36 cellular contexts compared by ENCODE assay signal in genomic region chr20:32261644-32262043, GRCh38. TPM values are rescaled to one million over a fixed set of nuclear protein-coding genes. Genes with fewer than 3 reads are reported as not detected.
A peak's percentile ranks its signal among the peaks of the same experiment; 100 is the strongest.
DNase-seq lines count a peak whose midpoint lies in the region; ATAC-seq, FAIRE-seq and TF ChIP-seq lines count a peak whose summit lies in the region.
"Had no signal": no experiment of that assay in that cellular context is flagged by ENCODE, and none has a peak within 500 bp of the region (broad histone marks: within the 10 kb centered on the region; RNA-seq: fewer than 3 reads in every experiment).

No MANE protein-coding gene starts in this region.

- H3K27me3 ChIP-seq in HepG2 (ENCODE audit: control insufficient read depth in 1 of 2, insufficient read depth in 2 of 2, low read length in 2 of 2) (no peaks in the 10 kb centered on the region), right lobe of liver (no peaks in the 10 kb centered on the region), GM23338 (ENCODE audit: insufficient read depth) (no peaks in the 10 kb centered on the region)
- H3K27me3 ChIP-seq: BE2C; BLaER1; BLaER1 treated with 17β-estradiol and CSF1 and Interleukin-3, amounts not matched to agents 10 nM and 100 nM had no signal

- H3K9me3 Mint-ChIP-seq in activated naive CD4-positive, alpha-beta T cell treated with anti-CD3 and anti-CD28 coated beads, Interleukin-2, amount 50 U/mL, for 24 hours = no peaks in the 10 kb centered on the region
- H3K9me3 Mint-ChIP-seq in GM23338 (no peaks in the 10 kb centered on the region), neural crest cell (no peaks in the 10 kb centered on the region)
- H3K9me3 Mint-ChIP-seq: CD14-positive monocyte; CD4-positive, alpha-beta memory T cell; CD4-positive, alpha-beta T cell; CD8-positive, alpha-beta memory T cell; CD8-positive, alpha-beta T cell had no signal

- no peak for DNase-seq in activated naive CD4-positive, alpha-beta T cell treated with Interleukin-2 at 50 U/mL for 16 hours
- DNase-seq in HepG2 (ENCODE audit: low spot score) = no peak
- DNase-seq in right lobe of liver = no peak
- no peak for DNase-seq in GM23338 (ENCODE audit: low spot score)
- no peak for DNase-seq in neural crest cell (ENCODE audit: low read depth, low spot score)
- DNase-seq: 8988T; ACHN; AML-193; BE2C; C1 segment of cervical spinal cord; Caco-2; Calu3; CD4-positive, alpha-beta memory T cell; CD4-positive, alpha-beta T cell; CD4-positive, CD25-positive, alpha-beta regulatory T cell; CD8-positive, alpha-beta memory T cell; CD8-positive, alpha-beta T cell; COR-L47; DMS 273 treated with DMSO at 0.1 percent for 48 hours; DMS153; DMS79; DMS79 treated with DMSO at 0.1 percent for 48 hours; DND-41; EL had no signal

- CTCF ChIA-PET in HepG2 (lab: Yijun Ruan, JAX; ENCODE audit: low intra/inter-chr PET ratio, low total read pairs) = no interaction called here

- H3K4me3 ChIP-seq in HepG2 (replicated peaks in 1 of 3; ENCODE audit: insufficient read depth in 1 of 3, low read depth in 2 of 3, low read length in 3 of 3) = no peak overlapping the region
- H3K4me3 ChIP-seq in right lobe of liver = no peak overlapping the region
- H3K4me3 ChIP-seq in GM23338 = no peak overlapping the region
- H3K4me3 ChIP-seq: A549; BLaER1; BLaER1 treated with 17β-estradiol and CSF1 and Interleukin-3, amounts not matched to agents 10 nM and 100 nM had no signal

- no peak for TF ChIP-seq RAD21 in HepG2 (CRISPR knock-in tag; IDR thresholded peaks at IDR 0.05)

- H3K9me2 ChIP-seq in GM23338 (ENCODE audit: insufficient read depth) = no peaks in the 10 kb centered on the region

- no peaks in the 10 kb centered on the region for H3K36me3 Mint-ChIP-seq in activated naive CD4-positive, alpha-beta T cell treated with anti-CD3 and anti-CD28 coated beads, Interleukin-2, amount 50 U/mL, for 24 hours
- H3K36me3 Mint-ChIP-seq in GM23338 (ENCODE audit: low read depth) = no peaks in the 10 kb centered on the region
- no peaks in the 10 kb centered on the region for H3K36me3 Mint-ChIP-seq in neural crest cell (ENCODE audit: low read depth)
- H3K36me3 Mint-ChIP-seq: CD14-positive monocyte; CD4-positive, alpha-beta memory T cell; CD4-positive, CD25-positive, alpha-beta regulatory T cell; CD8-positive, alpha-beta memory T cell; CD8-positive, alpha-beta T cell had no signal

- no peak overlapping the region for H3K4me3 Mint-ChIP-seq in activated naive CD4-positive, alpha-beta T cell treated with anti-CD3 and anti-CD28 coated beads, Interleukin-2, amount 50 U/mL, for 24 hours
- H3K4me3 Mint-ChIP-seq in GM23338 (no peak overlapping the region), neural crest cell (no peak overlapping the region)
- H3K4me3 Mint-ChIP-seq: B cell; CD14-positive monocyte; CD4-positive, alpha-beta memory T cell; CD4-positive, alpha-beta T cell; CD4-positive, CD25-positive, alpha-beta regulatory T cell; CD8-positive, alpha-beta memory T cell; CD8-positive, alpha-beta T cell had no signal

- ATAC-seq in HepG2 (no peak), right lobe of liver (no peak), GM23338 (no peak), HG02571 (IDR thresholded peaks at IDR 0.05; ENCODE audit: unreplicated experiment) (no peak), HG03342 (IDR thresholded peaks at IDR 0.05; ENCODE audit: unreplicated experiment) (no peak)
- ATAC-seq: A549; CD8-positive, alpha-beta T cell had no signal

- intact Hi-C loops in HepG2 (cut with micrococcal nuclease; ENCODE audit: unreplicated experiment) (no loop called here), right lobe of liver (cut with DNase I) (no loop called here)

- WGBS in HepG2 (ENCODE audit: low lambda C conversion rate) = 31% methylated on average over 2 of the region's 2 CpGs
- 100% methylated on average over 1 of the region's 2 CpGs for WGBS in right lobe of liver (ENCODE audit: insufficient coverage, low coverage, low lambda C conversion rate, missing lambda C conversion rate)

- H3K9me3 ChIP-seq in HepG2 (ENCODE audit: low read length) (no peaks in the 10 kb centered on the region), right lobe of liver (no peaks in the 10 kb centered on the region)
- H3K9me3 ChIP-seq: A549; BE2C; BLaER1; BLaER1 treated with 17β-estradiol and CSF1 and Interleukin-3, amounts not matched to agents 10 nM and 100 nM; Caco-2 had no signal

- BruUV-seq in HepG2 (replicated peaks; lab: Mats Ljungman, UMichigan) = no TSS peak

- H3F3A ChIP-seq in GM23338 (replicated peaks; ENCODE audit: low read depth) = 0 out of 2 replicates have a peak, but pooled peaks cover 2% of the 10 kb centered on the region

- H3K9ac ChIP-seq in HepG2 (ENCODE audit: insufficient read depth, low read depth, low read length) = no peak overlapping the region
- H3K9ac ChIP-seq: BLaER1; BLaER1 treated with 17β-estradiol and CSF1 and Interleukin-3, amounts not matched to agents 10 nM and 100 nM had no signal

- in situ Hi-C loops in HepG2 (cut with HindIII; ENCODE audit: extremely low pct_ligation_motif_present, low pct_unique_long_range_greater_than_20kb) = no loop called here

- POLR2A ChIA-PET in HepG2 (lab: Yijun Ruan, JAX) = no interaction called here

- TF ChIP-seq POLR2A in HepG2 (IDR thresholded peaks at IDR 0.05; ENCODE audit: insufficient read depth in 1 of 2, low read depth in 2 of 2, low read length in 2 of 2) = no peak
- TF ChIP-seq POLR2A in right lobe of liver (IDR thresholded peaks at IDR 0.05) = no peak

- H3K4me1 Mint-ChIP-seq in activated naive CD4-positive, alpha-beta T cell treated with anti-CD3 and anti-CD28 coated beads, Interleukin-2, amount 50 U/mL, for 24 hours = peaks cover 7% of the 10 kb centered on the region
- no peaks in the 10 kb centered on the region for H3K4me1 Mint-ChIP-seq in GM23338
- H3K4me1 Mint-ChIP-seq in neural crest cell = no peaks in the 10 kb centered on the region
- H3K4me1 Mint-ChIP-seq: CD8-positive, alpha-beta memory T cell had no signal

- TF ChIP-seq CTCF in HepG2 (CRISPR knock-in tag; IDR thresholded peaks at IDR 0.05) (no peak), right lobe of liver (IDR thresholded peaks at IDR 0.05) (no peak), GM23338 (conservative IDR thresholded peaks at IDR 0.05; ENCODE audit: low read depth in 2 of 2) (no peak), neural crest cell (conservative IDR thresholded peaks at IDR 0.05) (no peak)

- no peak overlapping the region for H3K4me2 ChIP-seq in HepG2 (ENCODE audit: low read depth, low read length)
- H3K4me2 ChIP-seq in GM23338 = no peak overlapping the region
- H3K4me2 ChIP-seq: A549; BLaER1; BLaER1 treated with 17β-estradiol and CSF1 and Interleukin-3, amounts not matched to agents 10 nM and 100 nM had no signal

- H3K4me1 ChIP-seq in HepG2 (ENCODE audit: insufficient read depth, low read length) = peaks cover 53% of the 10 kb centered on the region
- H3K4me1 ChIP-seq in right lobe of liver = peaks cover 0 to 2% (median 0%) of the 10 kb centered on the region in 4 donors
- H3K4me1 ChIP-seq in GM23338 (ENCODE audit: insufficient read depth) = no peaks in the 10 kb centered on the region

- H3K79me2 ChIP-seq in HepG2 (ENCODE audit: insufficient read depth, low read length) = no peaks in the 10 kb centered on the region
- no peaks in the 10 kb centered on the region; the same call in 1 of the 2 replicates for H3K79me2 ChIP-seq in GM23338 (replicated peaks; ENCODE audit: insufficient read depth)

- H3K36me3 ChIP-seq in HepG2 (replicated peaks in 1 of 2; ENCODE audit: control insufficient read depth in 1 of 2, insufficient read depth in 2 of 2, low read length in 2 of 2) = no peaks in the 10 kb centered on the region
- no peaks in the 10 kb centered on the region for H3K36me3 ChIP-seq in right lobe of liver
- H3K36me3 ChIP-seq in GM23338 (ENCODE audit: insufficient read depth) = no peaks in the 10 kb centered on the region
- H3K36me3 ChIP-seq: BE2C; BLaER1; BLaER1 treated with 17β-estradiol and CSF1 and Interleukin-3, amounts not matched to agents 10 nM and 100 nM had no signal

- no peak overlapping the region for H2AFZ ChIP-seq in HepG2 (ENCODE audit: low read length)
- H2AFZ ChIP-seq in GM23338 = 0 out of 2 replicates have a peak overlapping the region, but pooled peaks have one; percentile 56

- H3K27ac ChIP-seq in HepG2 (ENCODE audit: extremely low read length, insufficient read depth, low read length) (no peak overlapping the region), right lobe of liver (no peak overlapping the region), GM23338 (ENCODE audit: low read depth) (no peak overlapping the region)
- H3K27ac ChIP-seq: 22Rv1; A549; BLaER1; BLaER1 treated with 17β-estradiol and CSF1 and Interleukin-3, amounts not matched to agents 10 nM and 100 nM; C4-2B had no signal

- H4K20me1 ChIP-seq in HepG2 (ENCODE audit: insufficient read depth, low read length) (no peaks in the 10 kb centered on the region), GM23338 (replicated peaks; ENCODE audit: insufficient read depth) (peaks cover 5% of the 10 kb centered on the region; the same call in 1 of the 2 replicates)
- H4K20me1 ChIP-seq: BLaER1; BLaER1 treated with 17β-estradiol and CSF1 and Interleukin-3, amounts not matched to agents 10 nM and 100 nM had no signal

- TF ChIP-seq EP300 in HepG2 (IDR thresholded peaks at IDR 0.05; ENCODE audit: low read depth in 2 of 2, low read length in 2 of 2) = no peak
- TF ChIP-seq EP300 in HepG2 (CRISPR knock-in tag; IDR thresholded peaks at IDR 0.05; ENCODE audit: borderline replicate concordance) = no peak

- peak overlapping the region; percentile 27 for H3K27ac Mint-ChIP-seq in activated naive CD4-positive, alpha-beta T cell treated with anti-CD3 and anti-CD28 coated beads, Interleukin-2, amount 50 U/mL, for 24 hours
- no peak overlapping the region for H3K27ac Mint-ChIP-seq in GM23338
- peak overlapping the region; percentile 46 for H3K27ac Mint-ChIP-seq in neural crest cell (ENCODE audit: unreplicated experiment)
- H3K27ac Mint-ChIP-seq: B cell; CD14-positive monocyte; CD4-positive, alpha-beta memory T cell; CD4-positive, alpha-beta T cell; CD4-positive, CD25-positive, alpha-beta regulatory T cell; CD8-positive, alpha-beta T cell had no signal

- no peaks in the 10 kb centered on the region for H3K27me3 Mint-ChIP-seq in activated naive CD4-positive, alpha-beta T cell treated with anti-CD3 and anti-CD28 coated beads, Interleukin-2, amount 50 U/mL, for 24 hours
- H3K27me3 Mint-ChIP-seq in GM23338 (ENCODE audit: insufficient read depth, low read depth, poor library complexity) (peaks cover 4% of the 10 kb centered on the region), neural crest cell (ENCODE audit: low read depth) (peaks cover 8% of the 10 kb centered on the region)
- H3K27me3 Mint-ChIP-seq: B cell; CD4-positive, alpha-beta memory T cell; CD4-positive, alpha-beta T cell; CD4-positive, CD25-positive, alpha-beta regulatory T cell; CD8-positive, alpha-beta memory T cell had no signal

- FAIRE-seq in HepG2 (lab: Jason Lieb, UNC) = no peak
- FAIRE-seq: A204.1, A549, D721Med had no signal

RNA-seq across cellular contexts. Expression of gene KIF3B, which starts 15.8 kb away (rescaled TPM):
- total RNA-seq in HepG2 (2016; rRNA removed; fragmentation: Illumina TruSeq; extraction: Trizol) (28.8 and 36.4 TPM in 2 replicates), right lobe of liver (10 to 100 TPM; 16.4 to 23.6 (median 20.7) TPM), neural crest cell (44.0 and 45.5 TPM in 2 replicates)
- total RNA-seq in HepG2 (2016; cell fraction: cytosol; rRNA removed; fragmentation: Illumina TruSeq; extraction: Trizol; ENCODE audit: low read depth) = 3.9 and 4.3 TPM in 2 replicates
- 28.4 and 33.3 TPM in 2 replicates for total RNA-seq in HepG2 (2016; cell fraction: insoluble cytoplasmic fraction; rRNA removed; fragmentation: Illumina TruSeq; extraction: Trizol)
- 16.8 and 18.5 TPM in 2 replicates for total RNA-seq in HepG2 (2016; cell fraction: membrane; rRNA removed; fragmentation: Illumina TruSeq; extraction: Trizol)
- total RNA-seq in HepG2 (2016; cell fraction: nucleus; rRNA removed; fragmentation: Illumina TruSeq; extraction: Trizol) = 18.0 and 21.3 TPM in 2 replicates
- polyA plus RNA-seq in HepG2 (2011; rRNA removed) (20.2 and 23.6 TPM in 2 replicates), GM23338 (2016; fragmentation: Nextera tagmentation; extraction: Ambion mirVana) (6.1 TPM in 2 replicates)
- 18.0 and 24.2 TPM in 2 replicates for polyA plus RNA-seq in HepG2 (2011; cell fraction: cytosol; rRNA removed)
- 7.7 and 10.1 TPM in 2 replicates for polyA plus RNA-seq in HepG2 (2011; cell fraction: nucleus; rRNA removed)
- 17.4 and 18.3 TPM in 2 replicates for polyA plus RNA-seq in HepG2 (2012)
- polyA plus RNA-seq in HepG2 (2016; cell fraction: cytosol; fragmentation: Illumina TruSeq; extraction: Trizol; ENCODE audit: low read depth) = 1.1 and 1.5 TPM in 2 replicates
- polyA plus RNA-seq in HepG2 (2016; cell fraction: insoluble cytoplasmic fraction; fragmentation: Illumina TruSeq; extraction: Trizol; ENCODE audit: low read depth) = 28.7 and 29.5 TPM in 2 replicates
- polyA plus RNA-seq in HepG2 (2016; cell fraction: membrane; fragmentation: Illumina TruSeq; extraction: Trizol; ENCODE audit: low read depth) = 7.8 and 8.4 TPM in 2 replicates
- 21.9 and 25.1 TPM in 2 replicates for polyA plus RNA-seq in HepG2 (2016; cell fraction: nucleus; fragmentation: Illumina TruSeq; extraction: Trizol; ENCODE audit: insufficient read depth, low read depth)
- polyA minus RNA-seq in HepG2 (2011; rRNA and poly(A)+ RNA removed; ENCODE audit: low replicate concordance) = 27.4 and 31.9 TPM in 2 replicates
- 17.6 and 21.7 TPM in 2 replicates for polyA minus RNA-seq in HepG2 (2011; cell fraction: cytosol; rRNA and poly(A)+ RNA removed)
- polyA minus RNA-seq in HepG2 (2011; cell fraction: nucleus; rRNA and poly(A)+ RNA removed) = 11.7 and 17.7 TPM in 2 replicates
- 22.8 and 23.6 TPM in 2 replicates for total RNA-seq in GM23338 (2014; rRNA removed; shearing (Covaris generic))

RNA-seq across cellular contexts. Expression of gene POFUT1, which starts 54.0 kb away (rescaled TPM):
- total RNA-seq in HepG2 (2016; rRNA removed; fragmentation: Illumina TruSeq; extraction: Trizol) = 30.2 and 58.3 TPM in 2 replicates
- 4.8 and 5.3 TPM in 2 replicates for total RNA-seq in HepG2 (2016; cell fraction: cytosol; rRNA removed; fragmentation: Illumina TruSeq; extraction: Trizol; ENCODE audit: low read depth)
- 27.5 and 55.8 TPM in 2 replicates for total RNA-seq in HepG2 (2016; cell fraction: insoluble cytoplasmic fraction; rRNA removed; fragmentation: Illumina TruSeq; extraction: Trizol)
- 17.7 and 18.8 TPM in 2 replicates for total RNA-seq in HepG2 (2016; cell fraction: membrane; rRNA removed; fragmentation: Illumina TruSeq; extraction: Trizol)
- 47.8 and 56.4 TPM in 2 replicates for total RNA-seq in HepG2 (2016; cell fraction: nucleus; rRNA removed; fragmentation: Illumina TruSeq; extraction: Trizol)
- 35.5 and 41.6 TPM in 2 replicates for polyA plus RNA-seq in HepG2 (2011; rRNA removed)
- polyA plus RNA-seq in HepG2 (2011; cell fraction: cytosol; rRNA removed) = 39.5 and 45.0 TPM in 2 replicates
- 25.7 and 30.2 TPM in 2 replicates for polyA plus RNA-seq in HepG2 (2011; cell fraction: nucleus; rRNA removed)
- polyA plus RNA-seq in HepG2 (2012) = 37.6 and 40.5 TPM in 2 replicates
- polyA plus RNA-seq in HepG2 (2016; cell fraction: cytosol; fragmentation: Illumina TruSeq; extraction: Trizol; ENCODE audit: low read depth) = 3.9 and 4.5 TPM in 2 replicates
- polyA plus RNA-seq in HepG2 (2016; cell fraction: insoluble cytoplasmic fraction; fragmentation: Illumina TruSeq; extraction: Trizol; ENCODE audit: low read depth) = 22.5 and 25.1 TPM in 2 replicates
- 8.5 and 10.3 TPM in 2 replicates for polyA plus RNA-seq in HepG2 (2016; cell fraction: membrane; fragmentation: Illumina TruSeq; extraction: Trizol; ENCODE audit: low read depth)
- polyA plus RNA-seq in HepG2 (2016; cell fraction: nucleus; fragmentation: Illumina TruSeq; extraction: Trizol; ENCODE audit: insufficient read depth, low read depth) = 55.8 and 62.0 TPM in 2 replicates
- polyA minus RNA-seq in HepG2 (2011; rRNA and poly(A)+ RNA removed; ENCODE audit: low replicate concordance) = 44.0 and 61.9 TPM in 2 replicates
- 31.7 and 41.7 TPM in 2 replicates for polyA minus RNA-seq in HepG2 (2011; cell fraction: cytosol; rRNA and poly(A)+ RNA removed)
- 33.5 and 39.0 TPM in 2 replicates for polyA minus RNA-seq in HepG2 (2011; cell fraction: nucleus; rRNA and poly(A)+ RNA removed)
- total RNA-seq in right lobe of liver = 10 to 100 TPM; 24.2 to 40.2 (median 28.7) TPM
- 34.0 and 34.8 TPM in 2 replicates for total RNA-seq in GM23338 (2014; rRNA removed; shearing (Covaris generic))
- 9.3 and 10.3 TPM in 2 replicates for polyA plus RNA-seq in GM23338 (2016; fragmentation: Nextera tagmentation; extraction: Ambion mirVana)
- 47.5 and 51.4 TPM in 2 replicates for total RNA-seq in neural crest cell

RNA-seq across cellular contexts. Expression of gene PLAGL2, which starts 54.1 kb away (rescaled TPM):
- total RNA-seq in HepG2 (2016; rRNA removed; fragmentation: Illumina TruSeq; extraction: Trizol) (15.3 and 26.5 TPM in 2 replicates), right lobe of liver (1 to 10 TPM; 1.5 to 3.1 (median 2.4) TPM), neural crest cell (70.4 and 71.1 TPM in 2 replicates)
- total RNA-seq in HepG2 (2016; cell fraction: cytosol; rRNA removed; fragmentation: Illumina TruSeq; extraction: Trizol; ENCODE audit: low read depth) = 4.9 and 5.7 TPM in 2 replicates
- 13.7 and 22.8 TPM in 2 replicates for total RNA-seq in HepG2 (2016; cell fraction: insoluble cytoplasmic fraction; rRNA removed; fragmentation: Illumina TruSeq; extraction: Trizol)
- 25.1 and 26.3 TPM in 2 replicates for total RNA-seq in HepG2 (2016; cell fraction: membrane; rRNA removed; fragmentation: Illumina TruSeq; extraction: Trizol)
- 16.1 and 18.8 TPM in 2 replicates for total RNA-seq in HepG2 (2016; cell fraction: nucleus; rRNA removed; fragmentation: Illumina TruSeq; extraction: Trizol)
- polyA plus RNA-seq in HepG2 (2011; rRNA removed) (14.9 and 15.2 TPM in 2 replicates), GM23338 (2016; fragmentation: Nextera tagmentation; extraction: Ambion mirVana) (13.2 and 14.1 TPM in 2 replicates)
- polyA plus RNA-seq in HepG2 (2011; cell fraction: cytosol; rRNA removed) = 12.9 and 15.9 TPM in 2 replicates
- 15.6 and 19.1 TPM in 2 replicates for polyA plus RNA-seq in HepG2 (2011; cell fraction: nucleus; rRNA removed)
- polyA plus RNA-seq in HepG2 (2012) = 25.4 and 26.2 TPM in 2 replicates
- polyA plus RNA-seq in HepG2 (2016; cell fraction: cytosol; fragmentation: Illumina TruSeq; extraction: Trizol; ENCODE audit: low read depth) = 4.5 and 4.7 TPM in 2 replicates
- polyA plus RNA-seq in HepG2 (2016; cell fraction: insoluble cytoplasmic fraction; fragmentation: Illumina TruSeq; extraction: Trizol; ENCODE audit: low read depth) = 43.2 and 55.3 TPM in 2 replicates
- polyA plus RNA-seq in HepG2 (2016; cell fraction: membrane; fragmentation: Illumina TruSeq; extraction: Trizol; ENCODE audit: low read depth) = 27.0 and 27.7 TPM in 2 replicates
- 36.1 and 36.3 TPM in 2 replicates for polyA plus RNA-seq in HepG2 (2016; cell fraction: nucleus; fragmentation: Illumina TruSeq; extraction: Trizol; ENCODE audit: insufficient read depth, low read depth)
- polyA minus RNA-seq in HepG2 (2011; rRNA and poly(A)+ RNA removed; ENCODE audit: low replicate concordance) = 18.8 and 36.8 TPM in 2 replicates
- polyA minus RNA-seq in HepG2 (2011; cell fraction: cytosol; rRNA and poly(A)+ RNA removed) = 17.8 and 22.1 TPM in 2 replicates
- 19.2 and 20.9 TPM in 2 replicates for polyA minus RNA-seq in HepG2 (2011; cell fraction: nucleus; rRNA and poly(A)+ RNA removed)
- total RNA-seq in GM23338 (2014; rRNA removed; shearing (Covaris generic)) = 28.2 and 32.0 TPM in 2 replicates
